8 cellular contexts compared by ENCODE assay signal in genomic region chrX:152941328-152942111, GRCh38. TPM values are rescaled to one million over a fixed set of nuclear protein-coding genes. Genes with fewer than 3 reads are reported as not detected.
DNase-seq lines count a peak whose midpoint lies in the region; ATAC-seq and TF ChIP-seq lines count a peak whose summit lies in the region.

No MANE protein-coding gene starts in this region.

- no peaks in the 10 kb centered on the region for H3K36me3 ChIP-seq in breast epithelium

- peak; percentile 97 for DNase-seq in AG08395 (ENCODE audit: low spot score)
- peak; percentile 88 for DNase-seq in NCI-H2171 (lab: John Stamatoyannopoulos, UW)
- DNase-seq in breast epithelium (ENCODE audit: low spot score in 2 of 2) = peak; percentile 85 to 88

- H3K4me3 ChIP-seq in breast epithelium (peak overlapping the region; percentile 47 to 68 (median 52)), iPS-18c (ENCODE audit: insufficient read depth, low read depth, low read length) (peak overlapping the region; percentile 53), skin epidermis (peak overlapping the region; percentile 31 to 55 (median 48))

- ATAC-seq in GM18870 (IDR thresholded peaks at IDR 0.05; ENCODE audit: unreplicated experiment) (peak; percentile 74), HG03108 (IDR thresholded peaks at IDR 0.05; ENCODE audit: unreplicated experiment) (peak; percentile 92)

- no peak for TF ChIP-seq POLR2A in breast epithelium (IDR thresholded peaks at IDR 0.05)

- no peaks in the 10 kb centered on the region for H3K4me1 ChIP-seq in breast epithelium

- intact Hi-C loops in breast epithelium (cut with DNase I; ENCODE audit: low total_unique reads) = no loop called here

- TF ChIP-seq CTCF in VCaP (conservative IDR thresholded peaks at IDR 0.05) (peak; percentile 82), breast epithelium (IDR thresholded peaks at IDR 0.05) (peak; percentile 71 to 86 (median 82))

- peaks cover 0 to 37% of the 10 kb centered on the region in 2 donors for H3K27me3 ChIP-seq in breast epithelium

- H3K9me3 ChIP-seq in breast epithelium = no peaks in the 10 kb centered on the region
- peaks cover 2% of the 10 kb centered on the region for H3K9me3 ChIP-seq in iPS-18c (ENCODE audit: control insufficient read depth, insufficient read depth, low read length)

- H3K27ac ChIP-seq in VCaP (peak overlapping the region; percentile 69), breast epithelium (peak overlapping the region; percentile 84 to 88), skin epidermis (peak overlapping the region in 20 of 21 experiments; percentile 52 to 90 (median 80))

RNA-seq across cellular contexts. Expression of gene ZNF185, which starts 43.7 kb away (rescaled TPM):
- total RNA-seq in breast epithelium = 10 to 100 TPM in 1 of 3 donors, 1 to 10 TPM in 2; 5.9 to 19.5 (median 7.5) TPM

RNA-seq across cellular contexts. Expression of gene PNMA5, which starts 52.4 kb away (rescaled TPM):
- total RNA-seq in breast epithelium = not detected

Comparison
In these comparisons a context has a peak if more than half of its experiments do, and no peak if none do; other contexts are left out.
1. Peak in every context shown above with its lines: DNase-seq, ATAC-seq, H3K4me3 ChIP-seq and H3K27ac ChIP-seq.